Comparison of ENCODE assay signal across 29 cellular contexts in the genomic region with DNA sequence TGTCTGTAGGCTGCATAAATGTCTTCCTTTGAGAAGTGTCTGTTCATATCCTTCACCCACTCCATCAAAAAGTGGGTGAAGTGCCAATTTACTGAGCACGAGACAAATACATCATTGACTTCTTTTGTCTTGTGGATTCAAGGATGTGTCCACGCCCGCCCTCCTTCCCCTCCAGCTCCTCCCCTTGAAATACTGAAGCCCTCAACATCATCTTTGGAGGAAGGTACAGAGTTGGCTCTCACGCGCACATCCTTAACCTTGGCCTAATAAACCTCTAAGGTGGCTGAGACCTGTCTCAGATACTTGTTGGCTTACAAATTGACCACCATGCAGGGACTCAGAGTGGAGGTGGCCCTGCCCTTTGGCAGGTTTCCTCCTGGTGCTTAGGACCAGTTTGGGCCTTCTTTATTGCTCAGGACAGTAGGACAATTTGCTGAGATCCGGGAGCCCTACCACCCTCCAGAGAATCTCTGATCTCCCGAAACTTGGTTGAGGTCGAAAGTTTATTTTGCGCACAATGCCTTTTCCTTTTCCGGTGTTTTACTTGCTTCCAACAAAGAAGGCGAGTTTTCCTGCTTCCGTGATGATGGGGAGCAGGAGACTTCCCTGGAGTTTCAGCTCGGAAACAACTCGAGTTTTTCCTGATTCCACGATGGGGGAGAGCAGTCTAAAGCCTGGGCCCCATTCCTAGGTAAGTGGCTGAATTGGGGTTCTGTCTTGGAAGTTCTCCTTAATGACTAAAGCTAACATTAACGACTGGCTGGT.
"Had no signal": no experiment of that assay in that cellular context is flagged by ENCODE, and none has a peak within 500 bp of the region (broad histone marks: within the 10 kb centered on the region; RNA-seq: fewer than 3 reads in every experiment).

No MANE protein-coding gene starts in this region.

- H3K36me3 ChIP-seq: transverse colon, uterus had no signal

- H3K4me3 ChIP-seq: esophagus muscularis mucosa, neural progenitor cell, psoas muscle, spleen, transverse colon, uterus had no signal

- H3K27me3 ChIP-seq: esophagus muscularis mucosa, foreskin keratinocyte, neural progenitor cell, spleen, transverse colon, uterus had no signal

- H3K27ac ChIP-seq: esophagus muscularis mucosa, foreskin keratinocyte, neural progenitor cell, parathyroid adenoma, psoas muscle, spleen, transverse colon, uterus, VCaP had no signal

- H3K4me1 Mint-ChIP-seq: neural progenitor cell had no signal

- H3K4me3 Mint-ChIP-seq: activated naive CD8-positive, alpha-beta T cell treated with anti-CD3 and anti-CD28 coated beads, Interleukin-2, amount 10 ng/mL, durations not matched to agents 7 days and 5 days; dendritic cell treated with granulocyte-macrophage colony-stimulating factor and Interleukin-4, amounts not matched to agents 40 ng/mL and 50 ng/mL, for 4 days; immature natural killer cell; naive B cell; neural progenitor cell; T-helper 1 cell treated with Interleukin-12 subunit alpha and Interleukin-12 subunit beta and Interleukin-4 antibody, amounts not matched to agents 30 μg/mL and 1 μg/mL, for 36 hours had no signal

- DNase-seq: activated CD4-positive, alpha-beta T cell treated with anti-CD3 and anti-CD28 coated beads for 4 hours; activated CD4-positive, alpha-beta T cell treated with anti-CD3 and anti-CD28 coated beads, Interleukin-2, amount 50 U/mL, for 48 hours; activated CD8-positive, alpha-beta memory T cell treated with anti-CD3 and anti-CD28 coated beads for 24 hours; activated effector memory CD4-positive, alpha-beta T cell treated with Interleukin-2 at 50 U/mL for 16 hours; activated naive CD4-positive, alpha-beta T cell treated with Interleukin-2 at 50 U/mL for 16 hours; activated naive CD8-positive, alpha-beta T cell treated with anti-CD3 and anti-CD28 coated beads, Interleukin-2, amount 10 ng/mL, durations not matched to agents 7 days and 5 days; amniotic stem cell; central memory CD4-positive, alpha-beta T cell; effector CD4-positive, alpha-beta T cell; foreskin keratinocyte; hippocampal formation; immature natural killer cell; kidney; mammary epithelial cell; naive B cell; occipital lobe; psoas muscle; spleen; stimulated activated naive CD4-positive, alpha-beta T cell; SW 1271; T-helper 9 cell; transverse colon; uterus had no signal

- H3K9me3 ChIP-seq: esophagus muscularis mucosa, psoas muscle, transverse colon, uterus had no signal

- H3K36me3 Mint-ChIP-seq: activated naive CD8-positive, alpha-beta T cell treated with anti-CD3 and anti-CD28 coated beads, Interleukin-2, amount 10 ng/mL, durations not matched to agents 7 days and 5 days; immature natural killer cell; naive B cell had no signal

- H3K27ac Mint-ChIP-seq: activated naive CD8-positive, alpha-beta T cell treated with anti-CD3 and anti-CD28 coated beads, Interleukin-2, amount 10 ng/mL, durations not matched to agents 7 days and 5 days; dendritic cell treated with granulocyte-macrophage colony-stimulating factor and Interleukin-4, amounts not matched to agents 40 ng/mL and 50 ng/mL, for 4 days; immature natural killer cell; naive B cell; neural progenitor cell; T-helper 1 cell treated with Interleukin-12 subunit alpha and Interleukin-12 subunit beta and Interleukin-4 antibody, amounts not matched to agents 30 μg/mL and 1 μg/mL, for 36 hours had no signal

- H3K27me3 Mint-ChIP-seq: activated naive CD8-positive, alpha-beta T cell treated with anti-CD3 and anti-CD28 coated beads, Interleukin-2, amount 10 ng/mL, durations not matched to agents 7 days and 5 days; naive B cell had no signal

- H3K4me1 ChIP-seq: esophagus muscularis mucosa, foreskin keratinocyte, neural progenitor cell, parathyroid adenoma, psoas muscle, transverse colon, uterus had no signal

- H3K9me3 Mint-ChIP-seq: activated naive CD8-positive, alpha-beta T cell treated with anti-CD3 and anti-CD28 coated beads, Interleukin-2, amount 10 ng/mL, durations not matched to agents 7 days and 5 days; dendritic cell treated with granulocyte-macrophage colony-stimulating factor and Interleukin-4, amounts not matched to agents 40 ng/mL and 50 ng/mL, for 4 days; T-helper 1 cell treated with Interleukin-12 subunit alpha and Interleukin-12 subunit beta and Interleukin-4 antibody, amounts not matched to agents 30 μg/mL and 1 μg/mL, for 36 hours had no signal

- ATAC-seq: foreskin keratinocyte, psoas muscle had no signal
